ENCODE assay signal across 6 cellular contexts in genomic region chr17:8122923-8123694, GRCh38. TPM values are rescaled to one million over a fixed set of nuclear protein-coding genes. Genes with fewer than 3 reads are reported as not detected.
DNase-seq lines count a peak whose midpoint lies in the region; ATAC-seq and TF ChIP-seq lines count a peak whose summit lies in the region.

No MANE protein-coding gene starts in this region.

- H3K27ac ChIP-seq in skeletal muscle tissue (ENCODE audit: low read depth, low read length), result no peak overlapping the region

- DNase-seq in AG09309 (ENCODE audit: low read depth), result no peak
- DNase-seq in NCI-H69 (lab: John Stamatoyannopoulos, UW), result peak; percentile 24
- peak; percentile 24 for DNase-seq in effector CD4-positive, alpha-beta T cell
- DNase-seq in globus pallidus (ENCODE audit: low spot score), result no peak

- H3K4me1 ChIP-seq in skeletal muscle tissue (ENCODE audit: control insufficient read depth in 3 of 3, insufficient read depth in 3 of 3, low read length in 3 of 3), result peaks cover 64 to 74% (median 67%) of the 10 kb centered on the region in 3 donors

- peaks cover 4 to 43% (median 32%) of the 10 kb centered on the region in 3 donors for H3K27me3 ChIP-seq in skeletal muscle tissue (ENCODE audit: control insufficient read depth in 3 of 3, insufficient read depth in 3 of 3, low read length in 3 of 3)

- peak overlapping the region; percentile 65 for H3K4me3 ChIP-seq in AG09309 (ENCODE audit: control insufficient read depth, low read depth, low read length)
- H3K4me3 ChIP-seq in skeletal muscle tissue (ENCODE audit: low read length in 3 of 3), result peak overlapping the region; percentile 67 to 79 (median 67)

- TF ChIP-seq CTCF in AG09309 (IDR thresholded peaks at IDR 0.05; ENCODE audit: control insufficient read depth, insufficient read depth, low read depth, low read length, missing control alignments), result no peak

- H3K9ac ChIP-seq in skeletal muscle tissue (ENCODE audit: low read depth in 1 of 3, low read length in 3 of 3), result peak overlapping the region; percentile 45 to 70 (median 63)

- no peaks in the 10 kb centered on the region for H3K36me3 ChIP-seq in skeletal muscle tissue (ENCODE audit: control insufficient read depth in 3 of 3, insufficient read depth in 3 of 3, low read length in 3 of 3)

- H3K9me3 ChIP-seq in skeletal muscle tissue (ENCODE audit: control insufficient read depth in 3 of 3, low read length in 3 of 3), result no peaks in the 10 kb centered on the region

- no peak for ATAC-seq in HG03571 (IDR thresholded peaks at IDR 0.05; ENCODE audit: unreplicated experiment)

RNA-seq across cellular contexts. Expression of gene HES7, which starts 0.8 kb away (rescaled TPM):
- under 0.01 TPM for total RNA-seq in skeletal muscle tissue

RNA-seq across cellular contexts. Expression of gene ALOXE3, which starts 4.8 kb away (rescaled TPM):
- not detected for total RNA-seq in skeletal muscle tissue

RNA-seq across cellular contexts. Expression of gene PER1, which starts 29.1 kb away (rescaled TPM):
- 37.1 TPM for total RNA-seq in skeletal muscle tissue

RNA-seq across cellular contexts. Expression of gene ALOX12B, which starts 35.6 kb away (rescaled TPM):
- not detected for total RNA-seq in skeletal muscle tissue

RNA-seq across cellular contexts. Expression of gene VAMP2, which starts 39.6 kb away (rescaled TPM):
- total RNA-seq in skeletal muscle tissue, result 8.4 TPM

Comparison
In these comparisons a context has a peak if more than half of its experiments do, and no peak if none do; other contexts are left out.
1. DNase-seq: peak in NCI-H69 (single experiment) and effector CD4-positive, alpha-beta T cell (single experiment); none in AG09309 (single experiment) and globus pallidus (single experiment).